ENCODE assay signal across 23 cellular contexts in the genomic region with DNA sequence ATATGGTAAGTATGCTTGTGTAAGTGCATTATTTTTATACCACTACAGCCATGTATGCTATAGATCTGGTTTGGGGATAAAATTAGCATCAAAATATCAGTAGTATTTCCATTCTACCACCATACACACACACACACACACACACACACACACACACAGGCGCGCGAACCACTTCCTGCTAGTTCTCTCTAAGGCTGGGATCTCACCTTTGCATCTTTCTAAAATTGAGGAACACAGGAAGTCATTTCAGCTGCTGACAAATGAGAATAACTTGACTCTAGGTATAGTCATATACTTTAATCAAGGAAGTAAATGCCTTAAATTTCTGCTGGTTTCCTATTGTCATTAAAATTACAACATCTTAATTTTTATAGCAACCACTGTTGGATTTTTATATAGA.
DNase-seq lines count a peak whose midpoint lies in the region; ATAC-seq and TF ChIP-seq lines count a peak whose summit lies in the region.
"Had no signal": no experiment of that assay in that cellular context is flagged by ENCODE, and none has a peak within 500 bp of the region (broad histone marks: within the 10 kb centered on the region; RNA-seq: fewer than 3 reads in every experiment).

No MANE protein-coding gene starts in this region.

- no peak overlapping the region for H2AFZ ChIP-seq in MM.1S (ENCODE audit: low read length)

- H3K9me2 ChIP-seq in MM.1S (replicated peaks; ENCODE audit: insufficient read depth, low read length) = no peaks in the 10 kb centered on the region

- no peak overlapping the region for H3K27ac Mint-ChIP-seq in immature natural killer cell
- H3K27ac Mint-ChIP-seq: activated naive CD4-positive, alpha-beta T cell treated with anti-CD3 and anti-CD28 coated beads, Interleukin-2, amount 50 U/mL, for 24 hours; memory B cell had no signal

- H3K4me1 Mint-ChIP-seq in immature natural killer cell = peaks cover 7 to 9% of the 10 kb centered on the region in 2 donors

- no peaks in the 10 kb centered on the region for H3K36me3 Mint-ChIP-seq in immature natural killer cell
- H3K36me3 Mint-ChIP-seq: activated naive CD4-positive, alpha-beta T cell treated with anti-CD3 and anti-CD28 coated beads, Interleukin-2, amount 50 U/mL, for 24 hours had no signal

- no peak for TF ChIP-seq CTCF in MM.1S (IDR thresholded peaks at IDR 0.05; ENCODE audit: low read length)
- no peak for TF ChIP-seq CTCF in ascending aorta (IDR thresholded peaks at IDR 0.05)

- no peak overlapping the region for H3K4me3 ChIP-seq in MM.1S (ENCODE audit: low read length)
- no peak overlapping the region for H3K4me3 ChIP-seq in ascending aorta
- H3K4me3 ChIP-seq: dorsolateral prefrontal cortex, SJSA1, upper lobe of right lung had no signal

- H3K9ac ChIP-seq in MM.1S (ENCODE audit: low read length) = no peak overlapping the region

- intact Hi-C loops in ascending aorta (cut with DNase I) = no loop called here

- no peaks in the 10 kb centered on the region for H3K9me3 ChIP-seq in MM.1S (replicated peaks; ENCODE audit: insufficient read depth, low read length)
- no peaks in the 10 kb centered on the region for H3K9me3 ChIP-seq in ascending aorta
- H3K9me3 ChIP-seq: BE2C, SJSA1, upper lobe of right lung had no signal

- H3K4me3 Mint-ChIP-seq in immature natural killer cell = no peak overlapping the region
- H3K4me3 Mint-ChIP-seq: activated naive CD4-positive, alpha-beta T cell treated with anti-CD3 and anti-CD28 coated beads, Interleukin-2, amount 50 U/mL, for 24 hours; memory B cell had no signal

- DNase-seq in activated effector memory CD4-positive, alpha-beta T cell treated with Interleukin-2 at 50 U/mL for 16 hours = peak; percentile 1
- DNase-seq in activated effector memory CD4-positive, alpha-beta T cell treated with anti-CD3 and anti-CD28 coated beads, Interleukin-2, amount 50 U/mL, for 16 hours = no peak
- peak; percentile 58 for DNase-seq in DMS153 (lab: John Stamatoyannopoulos, UW)
- DNase-seq in UCSD-AML1 (lab: John Stamatoyannopoulos, UW; ENCODE audit: unreplicated experiment) = peak; percentile 44
- peak; percentile 9 to 36 (median 26) for DNase-seq in immature natural killer cell
- DNase-seq in MM.1S = no peak
- DNase-seq in ascending aorta (ENCODE audit: low spot score in 2 of 2) = no peak
- DNase-seq: BE2C, cerebellar nuclear complex, dorsolateral prefrontal cortex, head of caudate nucleus, left cardiac atrium, NCI-H1092 treated with DMSO at 0.1 percent for 48 hours, NCI-H187 treated with DMSO at 0.1 percent for 48 hours, NCI-H526 treated with DMSO at 0.1 percent for 48 hours, substantia nigra, upper lobe of right lung had no signal

- H3K36me3 ChIP-seq in MM.1S (replicated peaks; ENCODE audit: insufficient read depth, low read length) (no peaks in the 10 kb centered on the region), ascending aorta (no peaks in the 10 kb centered on the region)
- H3K36me3 ChIP-seq: BE2C, SJSA1, upper lobe of right lung had no signal

- H3K27ac ChIP-seq in MM.1S (ENCODE audit: low read length) (no peak overlapping the region), ascending aorta (no peak overlapping the region)
- H3K27ac ChIP-seq: dorsolateral prefrontal cortex, HL-60, SJSA1, upper lobe of right lung had no signal

- no peaks in the 10 kb centered on the region for H3K27me3 ChIP-seq in MM.1S (replicated peaks; ENCODE audit: insufficient read depth, low read length)
- no peaks in the 10 kb centered on the region for H3K27me3 ChIP-seq in ascending aorta
- H3K27me3 ChIP-seq: BE2C, dorsolateral prefrontal cortex, SJSA1, upper lobe of right lung had no signal

- H3K9me3 Mint-ChIP-seq in immature natural killer cell = peaks cover 0 to 1% (median 0%) of the 10 kb centered on the region in 6 donors
- H3K9me3 Mint-ChIP-seq: activated naive CD4-positive, alpha-beta T cell treated with anti-CD3 and anti-CD28 coated beads, Interleukin-2, amount 50 U/mL, for 24 hours; memory B cell had no signal

- H4K20me1 ChIP-seq in MM.1S (ENCODE audit: insufficient read depth, low read length) = no peaks in the 10 kb centered on the region

- no peak overlapping the region for H3K4me2 ChIP-seq in MM.1S (ENCODE audit: low read depth, low read length)

- H3K4me1 ChIP-seq in MM.1S (ENCODE audit: low read length) (no peaks in the 10 kb centered on the region), ascending aorta (no peaks in the 10 kb centered on the region)
- H3K4me1 ChIP-seq: BE2C, SJSA1, upper lobe of right lung had no signal

- no peak for ATAC-seq in GM18861 (IDR thresholded peaks at IDR 0.05; ENCODE audit: unreplicated experiment)
- ATAC-seq: HepG2, left cardiac atrium, upper lobe of right lung had no signal

- H3K79me2 ChIP-seq in MM.1S (ENCODE audit: low read length) = no peaks in the 10 kb centered on the region

- no peaks in the 10 kb centered on the region for H3F3A ChIP-seq in MM.1S (ENCODE audit: insufficient read depth, low read length)

- peaks cover 2 to 4% (median 3%) of the 10 kb centered on the region in 3 donors for H3K27me3 Mint-ChIP-seq in immature natural killer cell (ENCODE audit: low read depth in 3 of 3)
- H3K27me3 Mint-ChIP-seq: activated naive CD4-positive, alpha-beta T cell treated with anti-CD3 and anti-CD28 coated beads, Interleukin-2, amount 50 U/mL, for 24 hours; memory B cell had no signal

Comparison
In these comparisons a context has a peak if more than half of its experiments do, and no peak if none do; other contexts are left out.
1. DNase-seq: peak in activated effector memory CD4-positive, alpha-beta T cell treated with Interleukin-2 at 50 U/mL for 16 hours (single experiment), DMS153 (single experiment), UCSD-AML1 (single experiment) and immature natural killer cell (3 of 3); none in activated effector memory CD4-positive, alpha-beta T cell treated with anti-CD3 and anti-CD28 coated beads, Interleukin-2, amount 50 U/mL, for 16 hours (single experiment), MM.1S (single experiment) and ascending aorta (0 of 2).